8 cellular contexts compared by ENCODE assay signal in the genomic region with DNA sequence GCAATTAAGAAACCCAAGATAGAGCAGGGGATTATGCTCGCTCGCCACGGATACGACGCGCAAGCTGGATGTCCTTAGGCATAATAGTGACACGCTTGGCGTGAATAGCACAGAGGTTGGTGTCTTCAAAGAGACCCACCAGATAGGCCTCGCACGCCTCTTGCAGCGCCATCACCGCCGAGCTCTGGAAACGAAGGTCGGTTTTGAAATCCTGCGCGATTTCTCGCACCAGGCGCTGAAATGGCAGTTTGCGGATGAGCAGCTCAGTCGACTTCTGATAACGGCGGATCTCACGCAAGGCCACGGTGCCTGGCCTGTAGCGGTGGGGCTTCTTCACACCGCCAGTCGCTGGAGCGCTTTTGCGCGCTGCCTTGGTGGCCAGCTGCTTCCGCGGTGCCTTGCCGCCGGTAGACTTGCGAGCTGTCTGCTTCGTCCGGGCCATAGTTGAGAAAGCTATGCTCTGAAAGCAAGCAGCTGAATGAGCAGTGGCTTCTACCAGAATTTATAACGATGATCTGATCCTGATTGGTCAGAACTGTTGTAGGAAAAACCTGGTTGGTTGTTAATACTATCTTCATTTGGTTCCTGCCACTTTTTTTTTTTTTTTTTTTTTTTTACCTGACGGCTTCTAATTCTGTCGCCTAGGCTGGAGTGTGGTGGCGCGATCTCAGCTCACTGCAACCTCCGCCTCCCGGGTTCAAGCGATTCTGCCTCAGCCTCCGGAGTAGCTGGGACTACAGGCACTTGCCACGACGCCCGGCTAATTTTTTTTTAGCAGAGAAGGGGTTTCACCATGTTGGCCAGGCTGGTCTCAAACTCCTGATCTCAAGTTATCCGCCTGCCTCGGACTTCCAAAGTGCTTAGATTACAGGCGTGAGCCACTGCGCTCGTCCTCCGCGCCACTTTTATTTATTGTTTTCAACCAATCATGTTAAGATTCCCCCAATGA. TPM values are rescaled to one million over a fixed set of nuclear protein-coding genes. Genes with fewer than 3 reads are reported as not detected.
DNase-seq lines count a peak whose midpoint lies in the region; ATAC-seq and TF ChIP-seq lines count a peak whose summit lies in the region.

No MANE protein-coding gene starts in this region.

- intact Hi-C loops in OCI-LY7 (cut with micrococcal nuclease; ENCODE audit: unreplicated experiment), result loop anchor here (1.0 to 10.0 kb wide), 10 partner anchors 17 to 1858 kb away; a partner anchor contains a TSS

- H4K20me1 ChIP-seq in OCI-LY7 (ENCODE audit: insufficient read depth, low read length), result no peaks in the 10 kb centered on the region
- no peaks in the 10 kb centered on the region for H4K20me1 ChIP-seq in osteoblast (ENCODE audit: insufficient read depth, low read length)

- peaks cover 15% of the 10 kb centered on the region; the same call in 1 of the 2 replicates for H3K36me3 ChIP-seq in OCI-LY7 (ENCODE audit: insufficient read depth, low read length)
- H3K36me3 ChIP-seq in osteoblast (ENCODE audit: insufficient read depth, low read length), result no peaks in the 10 kb centered on the region

- H3K9me3 ChIP-seq in OCI-LY7 (ENCODE audit: low read length), result no peaks in the 10 kb centered on the region
- H3K9me3 ChIP-seq in osteoblast (ENCODE audit: low read depth, low read length), result no peaks in the 10 kb centered on the region

- POLR2A ChIA-PET in OCI-LY7 (lab: Charles Lee), result interaction anchor here (0.6 to 5.5 kb wide), 38 partner anchors 9 to 1870 kb away, joined by 3 to 388 read pairs (median 6); a partner anchor contains a TSS

- TF ChIP-seq POLR2A in GM18951 (IDR thresholded peaks at IDR 0.05; ENCODE audit: extremely low read depth, insufficient read depth, insufficient read length), result peak; percentile 100

- H3K27me3 ChIP-seq in osteoblast (ENCODE audit: insufficient read depth, low read length), result no peaks in the 10 kb centered on the region

- peak; percentile 66 for DNase-seq in Ammon's horn (ENCODE audit: low spot score)
- peak; percentile 94 for DNase-seq in OCI-LY7 (ENCODE audit: low spot score)
- DNase-seq in activated T-helper 1 cell treated with anti-CD3 and anti-CD28 coated beads, Interleukin-2, amount 50 U/mL, for 16 hours (ENCODE audit: low read depth in 1 of 2, low spot score in 1 of 2), result peak; percentile 48 to 57
- DNase-seq in fibroblast of peridontal ligament (ENCODE audit: extremely low read depth), result peak; percentile 96
- peak; percentile 94 for DNase-seq in osteoblast (ENCODE audit: insufficient read length, low spot score, missing footprints)
- no peak for DNase-seq in occipital lobe (lab: John Stamatoyannopoulos, UW)

- no peaks in the 10 kb centered on the region for H3K9me2 ChIP-seq in OCI-LY7 (ENCODE audit: insufficient read depth, low read length)

- no peaks in the 10 kb centered on the region for H3K79me2 ChIP-seq in OCI-LY7 (ENCODE audit: insufficient read depth, low read depth, low read length)
- no peaks in the 10 kb centered on the region for H3K79me2 ChIP-seq in osteoblast (ENCODE audit: insufficient read depth, low read length)

- TF ChIP-seq CTCF in OCI-LY7 (conservative IDR thresholded peaks at IDR 0.05; ENCODE audit: low read length) (no peak), osteoblast (IDR thresholded peaks at IDR 0.05; ENCODE audit: extremely low read depth, low read depth, low read length) (no peak)

- CTCF ChIA-PET in OCI-LY7 (lab: Charles Lee; ENCODE audit: unreplicated experiment), result interaction anchor here (0.7 kb wide), 1 partner anchor 16 kb away, joined by 3 read pairs; no protein-coding TSS in a partner anchor

- peak overlapping the region; percentile 86 for H3K4me2 ChIP-seq in OCI-LY7 (ENCODE audit: low read length)
- H3K4me2 ChIP-seq in osteoblast (ENCODE audit: insufficient read depth, low read length), result peak overlapping the region; percentile 65

- TSS peak; percentile 86 for BruUV-seq in OCI-LY7 (replicated peaks; lab: Mats Ljungman, UMichigan)

- peak; percentile 44 for ATAC-seq in HG03108 (IDR thresholded peaks at IDR 0.05; ENCODE audit: unreplicated experiment)

- H3K4me3 ChIP-seq in OCI-LY7 (ENCODE audit: low read depth, low read length, poor library complexity, severe bottlenecking) (peak overlapping the region; percentile 94), osteoblast (ENCODE audit: insufficient read depth, low read length) (peak overlapping the region; percentile 69)

- in situ Hi-C loops in GM18951 (cut with MboI; ENCODE audit: low sequenced_read_pairs, unreplicated experiment), result loop anchor here (10.0 kb wide), 1 partner anchor 736 kb away; no protein-coding TSS in a partner anchor

- H2AFZ ChIP-seq in OCI-LY7 (ENCODE audit: low read length) (no peak overlapping the region), osteoblast (ENCODE audit: low read length) (peak overlapping the region; percentile 64)

- H3K27ac ChIP-seq in OCI-LY7 (ENCODE audit: low read depth, low read length, poor library complexity, severe bottlenecking) (peak overlapping the region; percentile 100), osteoblast (ENCODE audit: low read depth, low read length) (peak overlapping the region; percentile 31)

- H3K4me1 ChIP-seq in OCI-LY7 (ENCODE audit: insufficient read depth, low read length, poor library complexity, severe bottlenecking), result peaks cover 37% of the 10 kb centered on the region
- peaks cover 28% of the 10 kb centered on the region for H3K4me1 ChIP-seq in osteoblast (ENCODE audit: insufficient read depth, low read length)

RNA-seq across cellular contexts. Expression of a gene that starts 21.6 kb away (rescaled TPM):
- total RNA-seq in OCI-LY7 (2014; rRNA removed; shearing (Covaris generic)), result not detected in 2 replicates
- total RNA-seq in OCI-LY7 (2022) (not detected in 2 replicates), osteoblast (not detected in 2 replicates), occipital lobe (not detected)
